In the genomic region with DNA sequence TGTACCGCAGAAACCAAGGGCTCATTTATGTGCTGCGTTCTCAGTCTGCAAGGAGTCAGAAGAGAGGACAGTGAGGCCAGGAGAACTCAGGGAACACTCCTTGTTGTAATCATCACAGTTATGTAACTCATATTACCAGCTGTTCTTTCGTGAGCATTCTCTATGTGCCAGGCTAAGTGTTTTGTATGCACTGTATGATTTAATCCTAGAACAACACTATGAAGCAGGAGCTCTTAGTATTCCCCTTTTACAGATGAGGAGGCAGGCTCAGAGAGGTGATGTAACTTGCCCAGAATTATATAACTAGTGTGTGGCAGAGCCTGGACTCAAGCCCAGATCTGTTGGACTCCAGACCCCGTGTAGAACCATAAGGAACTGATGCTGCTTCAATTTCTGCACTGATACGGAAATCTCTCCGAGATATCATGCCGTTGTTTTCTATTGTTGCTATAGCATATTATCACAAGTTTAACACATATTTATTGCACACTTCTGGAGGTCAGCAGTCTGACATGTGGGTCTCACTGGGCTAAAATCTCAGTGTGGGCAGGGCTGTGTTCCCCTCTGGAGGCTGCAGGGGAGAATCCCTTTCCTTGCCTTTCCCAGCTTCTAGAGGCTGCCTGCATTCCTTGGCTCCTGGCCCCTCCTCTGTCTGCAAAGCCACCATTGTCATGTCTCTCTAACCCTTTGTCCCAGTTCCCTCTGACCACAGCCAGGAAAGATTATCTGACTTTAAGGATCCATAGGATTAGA, we compare ENCODE assay signal across 14 cellular contexts. TPM values are rescaled to one million over a fixed set of nuclear protein-coding genes. Genes with fewer than 3 reads are reported as not detected.
DNase-seq lines count a peak whose midpoint lies in the region; ATAC-seq, FAIRE-seq and TF ChIP-seq lines count a peak whose summit lies in the region.
"Had no signal": no experiment of that assay in that cellular context is flagged by ENCODE, and none has a peak within 500 bp of the region (broad histone marks: within the 10 kb centered on the region; RNA-seq: fewer than 3 reads in every experiment).

No MANE protein-coding gene starts in this region.

- H3K9me3 ChIP-seq in RWPE2 (ENCODE audit: severe bottlenecking) (no peaks in the 10 kb centered on the region), prostate gland (no peaks in the 10 kb centered on the region)

- H3K36me3 ChIP-seq in RWPE2 (ENCODE audit: low read depth), result no peaks in the 10 kb centered on the region
- H3K36me3 ChIP-seq in prostate gland, result no peaks in the 10 kb centered on the region

- H3K4me1 Mint-ChIP-seq in activated T-helper 17 cell treated with anti-CD3 and anti-CD28 coated beads, Interleukin-2, amount 50 U/mL, for 72 hours, result no peaks in the 10 kb centered on the region

- peaks cover 41% of the 10 kb centered on the region for H3K4me1 ChIP-seq in RWPE2 (ENCODE audit: insufficient read depth, poor library complexity, severe bottlenecking)
- H3K4me1 ChIP-seq in prostate gland (replicated peaks), result peaks cover 13% of the 10 kb centered on the region

- peak overlapping the region; percentile 78 for H3K27ac ChIP-seq in RWPE2 (ENCODE audit: poor library complexity, severe bottlenecking)
- peak overlapping the region; percentile 64 to 77 for H3K27ac ChIP-seq in prostate gland
- H3K27ac ChIP-seq: HL-60 had no signal

- no peaks in the 10 kb centered on the region for H3K9me3 Mint-ChIP-seq in activated T-helper 17 cell treated with anti-CD3 and anti-CD28 coated beads, Interleukin-2, amount 50 U/mL, for 72 hours
- H3K9me3 Mint-ChIP-seq: CD4-positive, alpha-beta T cell; T-helper 1 cell treated with Interleukin-12 subunit alpha and Interleukin-12 subunit beta and Interleukin-4 antibody, amounts not matched to agents 30 μg/mL and 1 μg/mL, for 36 hours had no signal

- intact Hi-C loops in prostate gland (cut with DNase I), result no loop called here

- TF ChIP-seq CTCF in RWPE2 (IDR thresholded peaks at IDR 0.05; ENCODE audit: poor library complexity, severe bottlenecking) (no peak), fibroblast of villous mesenchyme (IDR thresholded peaks at IDR 0.05; ENCODE audit: insufficient read depth, low read depth, low read length) (no peak), prostate gland (IDR thresholded peaks at IDR 0.05) (no peak)

- H3K4me3 ChIP-seq in RWPE2 (ENCODE audit: severe bottlenecking) (no peak overlapping the region), fibroblast of villous mesenchyme (ENCODE audit: low read depth, low read length) (no peak overlapping the region), prostate gland (no peak overlapping the region)

- FAIRE-seq in HTR-8/SVneo (lab: Jason Lieb, UNC), result no peak
- FAIRE-seq: islet of Langerhans had no signal

- no peak overlapping the region for H3K4me3 Mint-ChIP-seq in activated T-helper 17 cell treated with anti-CD3 and anti-CD28 coated beads, Interleukin-2, amount 50 U/mL, for 72 hours
- H3K4me3 Mint-ChIP-seq: CD4-positive, alpha-beta T cell; T-helper 1 cell treated with Interleukin-12 subunit alpha and Interleukin-12 subunit beta and Interleukin-4 antibody, amounts not matched to agents 30 μg/mL and 1 μg/mL, for 36 hours had no signal

- no peak for ATAC-seq in RWPE2 (ENCODE audit: low read depth)
- ATAC-seq in activated T-helper 17 cell treated with anti-CD3 and anti-CD28 coated beads, Interleukin-2, amount 50 U/mL, for 72 hours (replicated peaks), result no peak

- WGBS in prostate gland, result 56% methylated on average over 7 of the region's 7 CpGs

- H3K27me3 Mint-ChIP-seq in activated T-helper 17 cell treated with anti-CD3 and anti-CD28 coated beads, Interleukin-2, amount 50 U/mL, for 72 hours, result peaks cover 19% of the 10 kb centered on the region

- H3K27me3 ChIP-seq in RWPE2 (ENCODE audit: insufficient read depth, poor library complexity, severe bottlenecking) (no peaks in the 10 kb centered on the region), prostate gland (replicated peaks; ENCODE audit: insufficient read depth) (no peaks in the 10 kb centered on the region)

- no peak overlapping the region for H3K27ac Mint-ChIP-seq in activated T-helper 17 cell treated with anti-CD3 and anti-CD28 coated beads, Interleukin-2, amount 50 U/mL, for 72 hours
- H3K27ac Mint-ChIP-seq: CD4-positive, alpha-beta T cell; T-helper 1 cell treated with Interleukin-12 subunit alpha and Interleukin-12 subunit beta and Interleukin-4 antibody, amounts not matched to agents 30 μg/mL and 1 μg/mL, for 36 hours had no signal

- DNase-seq in GM04503 (ENCODE audit: low read depth), result peak; percentile 46
- DNase-seq in RWPE2 (ENCODE audit: low spot score), result no peak
- peak; percentile 66 for DNase-seq in fibroblast of villous mesenchyme (ENCODE audit: low read depth)
- DNase-seq in prostate gland (ENCODE audit: low spot score), result no peak
- no peak for DNase-seq in iPS-NIHi7 (ENCODE audit: extremely low spot score)
- no peak for DNase-seq in SHP77 treated with DMSO at 0.1 percent for 48 hours (lab: John Stamatoyannopoulos, UW)
- no peak for DNase-seq in HTR-8/SVneo (ENCODE audit: insufficient read length, low spot score)
- DNase-seq: CD4-positive, alpha-beta T cell; cortex of kidney; GOT3 had no signal

- no peak for TF ChIP-seq POLR2A in prostate gland (IDR thresholded peaks at IDR 0.05)

- no peaks in the 10 kb centered on the region for H3K36me3 Mint-ChIP-seq in activated T-helper 17 cell treated with anti-CD3 and anti-CD28 coated beads, Interleukin-2, amount 50 U/mL, for 72 hours (ENCODE audit: low read depth)

RNA-seq across cellular contexts. Expression of a gene that starts 16.3 kb away (rescaled TPM):
- total RNA-seq in fibroblast of villous mesenchyme (120 and 209 TPM in 2 replicates), prostate gland (100 to 1,000 TPM; 198 to 845 TPM)
- total RNA-seq in activated T-helper 17 cell treated with anti-CD3 and anti-CD28 coated beads, Interleukin-2, amount 50 U/mL, for 72 hours, result 1 to 10 TPM in 1 of 2 donors, under 1 TPM in 1; 0.76 to 1.6 TPM

RNA-seq across cellular contexts. Expression of a gene that starts 59.4 kb away (rescaled TPM):
- under 0.01 and 0.32 TPM in 2 replicates for total RNA-seq in fibroblast of villous mesenchyme
- total RNA-seq in prostate gland, result 100 to 1,000 TPM in 1 of 2 donors, 10 to 100 TPM in 1; 55.0 to 193 TPM
- total RNA-seq in activated T-helper 17 cell treated with anti-CD3 and anti-CD28 coated beads, Interleukin-2, amount 50 U/mL, for 72 hours, result under 1 TPM; 0.04 to 0.08 TPM

Comparison
In these comparisons a context has a peak if more than half of its experiments do, and no peak if none do; other contexts are left out.
1. DNase-seq: peak in GM04503 (single experiment) and fibroblast of villous mesenchyme (single experiment); none in RWPE2 (single experiment), prostate gland (single experiment), iPS-NIHi7 (single experiment), SHP77 treated with DMSO at 0.1 percent for 48 hours (single experiment) and HTR-8/SVneo (single experiment).
2. RNA of a gene that starts 16.3 kb away (total RNA-seq): 198 to 845 TPM in prostate gland and 120 to 209 TPM in fibroblast of villous mesenchyme; 0.76 to 1.6 TPM in activated T-helper 17 cell treated with anti-CD3 and anti-CD28 coated beads, Interleukin-2, amount 50 U/mL, for 72 hours; every median in the first group is over 10 times any median in the second.
3. RNA of a gene that starts 59.4 kb away (total RNA-seq): 55.0 to 193 TPM in prostate gland; 0.04 to 0.08 TPM in activated T-helper 17 cell treated with anti-CD3 and anti-CD28 coated beads, Interleukin-2, amount 50 U/mL, for 72 hours and under 0.01 to 0.32 TPM in fibroblast of villous mesenchyme; every median in the first group is over 10 times any median in the second.